In genomic region chr5:170795154-170795553, GRCh38 we compare ENCODE assay signal across 4 cellular contexts. TPM values are rescaled to one million over a fixed set of nuclear protein-coding genes. Genes with fewer than 3 reads are reported as not detected.
"Had no signal": no experiment of that assay in that cellular context is flagged by ENCODE, and none has a peak within 500 bp of the region (broad histone marks: within the 10 kb centered on the region; RNA-seq: fewer than 3 reads in every experiment).

No MANE protein-coding gene starts in this region.

- DNase-seq: H9, HCEC 1CT, IMR-90 had no signal

- ATAC-seq: GM23338 had no signal

- H3K4me3 Mint-ChIP-seq: GM23338, H9 had no signal

- H3K27ac Mint-ChIP-seq: GM23338, H9 had no signal

RNA-seq across cellular contexts. Expression of gene GABRP, which starts 11.6 kb away (rescaled TPM):
- total RNA-seq: IMR-90 had no signal
